Comparison of ENCODE assay signal across 24 cellular contexts in genomic region chr13:97284558-97284957, GRCh38.
DNase-seq lines count a peak whose midpoint lies in the region; ATAC-seq, FAIRE-seq and TF ChIP-seq lines count a peak whose summit lies in the region.
"Had no signal": no experiment of that assay in that cellular context is flagged by ENCODE, and none has a peak within 500 bp of the region (broad histone marks: within the 10 kb centered on the region; RNA-seq: fewer than 3 reads in every experiment).

No MANE protein-coding gene starts in this region.

- TF ChIP-seq POLR2A in HepG2 (IDR thresholded peaks at IDR 0.05; ENCODE audit: insufficient read depth in 1 of 2, low read depth in 2 of 2, low read length in 2 of 2) (no peak), esophagus muscularis mucosa (IDR thresholded peaks at IDR 0.05; ENCODE audit: low read depth) (no peak)

- POLR2A ChIA-PET in HepG2 (lab: Yijun Ruan, JAX), result no interaction called here

- H3K9me3 ChIP-seq in liver (ENCODE audit: control insufficient read depth in 4 of 4, low read length in 3 of 4), result no peaks in the 10 kb centered on the region
- H3K9me3 ChIP-seq in HepG2 (ENCODE audit: low read length), result no peaks in the 10 kb centered on the region
- H3K9me3 ChIP-seq in esophagus muscularis mucosa, result no peaks in the 10 kb centered on the region
- H3K9me3 ChIP-seq in muscle layer of colon (ENCODE audit: low read length), result no peaks in the 10 kb centered on the region
- H3K9me3 ChIP-seq: A549, breast epithelium, heart left ventricle, lower lobe of right lung, pancreas, right atrium auricular region, suprapubic skin had no signal

- H3K4me1 ChIP-seq in liver (ENCODE audit: control insufficient read depth in 4 of 4, insufficient read depth in 4 of 4, low read length in 3 of 4) (peaks cover 2 to 77% (median 54%) of the 10 kb centered on the region in 4 donors), HepG2 (ENCODE audit: insufficient read depth, low read length) (peaks cover 80% of the 10 kb centered on the region), esophagus muscularis mucosa (peaks cover 48 to 100% (median 98%) of the 10 kb centered on the region in 4 donors), muscle layer of colon (ENCODE audit: insufficient read depth, low read length) (peaks cover 72% of the 10 kb centered on the region)

- H3K4me2 ChIP-seq in HepG2 (ENCODE audit: low read depth, low read length), result no peak overlapping the region
- H3K4me2 ChIP-seq: A549 had no signal

- H3K36me3 ChIP-seq in liver (ENCODE audit: control insufficient read depth in 4 of 4, insufficient read depth in 3 of 4, low read depth in 1 of 4, low read length in 3 of 4) (peaks cover 0 to 7% (median 2%) of the 10 kb centered on the region in 4 donors), HepG2 (replicated peaks in 1 of 2; ENCODE audit: control insufficient read depth in 1 of 2, insufficient read depth in 2 of 2, low read length in 2 of 2) (peaks cover 15 to 43% of the 10 kb centered on the region in 2 experiments), esophagus muscularis mucosa (no peaks in the 10 kb centered on the region), muscle layer of colon (ENCODE audit: insufficient read depth, low read length) (no peaks in the 10 kb centered on the region)
- H3K36me3 ChIP-seq: breast epithelium, heart left ventricle, lower lobe of right lung, pancreas, right atrium auricular region, suprapubic skin had no signal

- no peak for DNase-seq in HepG2 (ENCODE audit: low spot score)
- no peak for DNase-seq in esophagus muscularis mucosa (ENCODE audit: extremely low spot score)
- DNase-seq in GM13976 (ENCODE audit: low spot score), result no peak
- no peak for DNase-seq in mesenteric fat pad (ENCODE audit: low spot score)
- DNase-seq: activated CD4-positive, alpha-beta T cell treated with anti-CD3 and anti-CD28 coated beads, Interleukin-2, amount 50 U/mL, for 48 hours; activated naive CD4-positive, alpha-beta T cell treated with anti-CD3 and anti-CD28 coated beads, Interleukin-2, amount 10 ng/mL, durations not matched to agents 7 days and 5 days; amygdala; H7; heart left ventricle; lower lobe of right lung; NCI-H2029 treated with DMSO at 0.1 percent for 48 hours; NCI-H774; pancreas; stimulated activated CD4-positive, alpha-beta T cell treated with anti-CD3 and anti-CD28 coated beads, Interleukin-4, amount 100 ng/mL, for 4 hours; stimulated activated naive B cell treated with anti-CD40 and anti-IgM and Interleukin-4, amounts not matched to agents 10 μg/mL and 1 μg/mL and 100 μg/mL, for 72 hours had no signal

- no peak overlapping the region for H3K9ac ChIP-seq in liver (ENCODE audit: low read depth in 1 of 2, low read length in 2 of 2)
- no peak overlapping the region for H3K9ac ChIP-seq in HepG2 (ENCODE audit: insufficient read depth, low read depth, low read length)
- H3K9ac ChIP-seq in muscle layer of colon (ENCODE audit: low read length), result no peak overlapping the region

- intact Hi-C loops in HepG2 (cut with micrococcal nuclease; ENCODE audit: unreplicated experiment) (no loop called here), esophagus muscularis mucosa (cut with DNase I) (no loop called here)

- no peak overlapping the region for H3K27ac ChIP-seq in liver (ENCODE audit: low read depth in 1 of 2, low read length in 2 of 2)
- H3K27ac ChIP-seq in HepG2 (ENCODE audit: extremely low read length, insufficient read depth, low read length), result no peak overlapping the region
- H3K27ac ChIP-seq in esophagus muscularis mucosa (replicated peaks in 1 of 4), result peak overlapping the region; percentile 7 to 73 (median 47)
- peak overlapping the region; percentile 39 for H3K27ac ChIP-seq in muscle layer of colon (ENCODE audit: low read depth, low read length)
- H3K27ac ChIP-seq: pancreas, right atrium auricular region, suprapubic skin had no signal

- 45% methylated on average over 3 of the region's 3 CpGs for WGBS in liver
- 96% methylated on average over 3 of the region's 3 CpGs for WGBS in HepG2 (ENCODE audit: low lambda C conversion rate)
- 58% methylated on average over 3 of the region's 3 CpGs for WGBS in esophagus muscularis mucosa

- no peak for FAIRE-seq in HepG2 (lab: Jason Lieb, UNC)
- FAIRE-seq: A549, pancreas, urothelium cell line had no signal

- BruUV-seq in HepG2 (replicated peaks; lab: Mats Ljungman, UMichigan), result no TSS peak

- in situ Hi-C loops in HepG2 (cut with HindIII; ENCODE audit: extremely low pct_ligation_motif_present, low pct_unique_long_range_greater_than_20kb) (no loop called here), GM13976 (cut with MboI; ENCODE audit: low sequenced_read_pairs, unreplicated experiment) (no loop called here)

- H2AFZ ChIP-seq in HepG2 (ENCODE audit: low read length), result no peak overlapping the region

- H3K4me3 ChIP-seq in liver (ENCODE audit: low read depth in 1 of 3, low read length in 3 of 3) (no peak overlapping the region), HepG2 (replicated peaks in 1 of 3; ENCODE audit: insufficient read depth in 1 of 3, low read depth in 2 of 3, low read length in 3 of 3) (no peak overlapping the region), esophagus muscularis mucosa (no peak overlapping the region), muscle layer of colon (ENCODE audit: low read depth in 1 of 2, low read length in 2 of 2) (no peak overlapping the region)
- H3K4me3 ChIP-seq: A549, breast epithelium, heart left ventricle, lower lobe of right lung, pancreas, right atrium auricular region, suprapubic skin had no signal

- peaks cover 93% of the 10 kb centered on the region for H3K79me2 ChIP-seq in HepG2 (ENCODE audit: insufficient read depth, low read length)

- TF ChIP-seq EP300 in HepG2 (IDR thresholded peaks at IDR 0.05; ENCODE audit: low read depth in 2 of 2, low read length in 2 of 2) (no peak), HepG2 (CRISPR knock-in tag; IDR thresholded peaks at IDR 0.05; ENCODE audit: borderline replicate concordance) (no peak), esophagus muscularis mucosa (IDR thresholded peaks at IDR 0.05) (no peak)

- H3K27me3 ChIP-seq in liver (ENCODE audit: control insufficient read depth in 4 of 4, insufficient read depth in 4 of 4, low read length in 3 of 4) (no peaks in the 10 kb centered on the region), HepG2 (ENCODE audit: control insufficient read depth in 1 of 2, insufficient read depth in 2 of 2, low read length in 2 of 2) (no peaks in the 10 kb centered on the region), esophagus muscularis mucosa (no peaks in the 10 kb centered on the region), muscle layer of colon (ENCODE audit: control insufficient read depth in 1 of 2, insufficient read depth in 2 of 2, low read length in 2 of 2) (no peaks in the 10 kb centered on the region)
- H3K27me3 ChIP-seq: breast epithelium, heart left ventricle, pancreas, right atrium auricular region, suprapubic skin had no signal

- ATAC-seq in HepG2 (no peak), GM19328 (IDR thresholded peaks at IDR 0.05; ENCODE audit: unreplicated experiment) (no peak), GM19463 (IDR thresholded peaks at IDR 0.05; ENCODE audit: unreplicated experiment) (no peak)
- ATAC-seq: A549; heart left ventricle; lower lobe of right lung; pancreas; stimulated activated naive B cell treated with anti-CD40 and anti-IgM and Interleukin-4, amounts not matched to agents 10 μg/mL and 1 μg/mL and 100 μg/mL, for 72 hours had no signal

- peaks cover 20% of the 10 kb centered on the region; the same call in 1 of the 2 replicates for H4K20me1 ChIP-seq in HepG2 (ENCODE audit: insufficient read depth, low read length)

- no peak for TF ChIP-seq CTCF in liver (IDR thresholded peaks at IDR 0.05; ENCODE audit: low read depth, low read length, missing input control)
- no peak for TF ChIP-seq CTCF in HepG2 (CRISPR knock-in tag; IDR thresholded peaks at IDR 0.05)
- TF ChIP-seq CTCF in esophagus muscularis mucosa (IDR thresholded peaks at IDR 0.05), result no peak
- no peak for TF ChIP-seq CTCF in GM13976 (IDR thresholded peaks at IDR 0.05; ENCODE audit: borderline replicate concordance, control extremely low read depth, extremely low read depth, insufficient read depth, missing control alignments)

- CTCF ChIA-PET in HepG2 (lab: Yijun Ruan, JAX; ENCODE audit: low intra/inter-chr PET ratio, low total read pairs), result no interaction called here

- no peak for TF ChIP-seq RAD21 in liver (IDR thresholded peaks at IDR 0.05)
- no peak for TF ChIP-seq RAD21 in HepG2 (CRISPR knock-in tag; IDR thresholded peaks at IDR 0.05)

TF ChIP-seq in liver, 16 proteins besides CTCF, POLR2A, EP300 and RAD21 (continues in another document):
- TF ChIP-seq NR2F2 (IDR thresholded peaks at IDR 0.05) (no peak), YY1 (IDR thresholded peaks at IDR 0.05) (no peak), ZBTB33 (IDR thresholded peaks at IDR 0.05) (no peak)

TF ChIP-seq in HepG2, 621 proteins besides CTCF, POLR2A, EP300 and RAD21 (continues in another document):
- TF ChIP-seq CEBPG (CRISPR knock-in tag; IDR thresholded peaks at IDR 0.05), result no peak
- TF ChIP-seq MXI1 (IDR thresholded peaks at IDR 0.05; ENCODE audit: borderline replicate concordance, low read depth, low read length), result no peak
- no peak for TF ChIP-seq ZNF570 (CRISPR knock-in tag; IDR thresholded peaks at IDR 0.05; ENCODE audit: borderline replicate concordance)
- no peak for TF ChIP-seq SRSF4 (IDR thresholded peaks at IDR 0.05; ENCODE audit: low read depth, low read length, poor library complexity, severe bottlenecking)
- TF ChIP-seq THAP8 (CRISPR knock-in tag; IDR thresholded peaks at IDR 0.05; ENCODE audit: borderline replicate concordance), result no peak
- TF ChIP-seq CAMTA2 (CRISPR knock-in tag; IDR thresholded peaks at IDR 0.05; ENCODE audit: borderline replicate concordance), result no peak
- TF ChIP-seq SRSF1 (optimal IDR thresholded peaks at IDR 0.05; ENCODE audit: low read depth, low read length), result no peak
- no peak for TF ChIP-seq ZNF441 (CRISPR knock-in tag; IDR thresholded peaks at IDR 0.05; ENCODE audit: borderline replicate concordance)

Comparison
In these comparisons a context has a peak if more than half of its experiments do, and no peak if none do; other contexts are left out.
1. H3K27ac ChIP-seq: peak in esophagus muscularis mucosa (4 of 4) and muscle layer of colon (single experiment); none in liver (0 of 2) and HepG2 (single experiment).